1 cellular context compared by ENCODE assay signal in the genomic region with DNA sequence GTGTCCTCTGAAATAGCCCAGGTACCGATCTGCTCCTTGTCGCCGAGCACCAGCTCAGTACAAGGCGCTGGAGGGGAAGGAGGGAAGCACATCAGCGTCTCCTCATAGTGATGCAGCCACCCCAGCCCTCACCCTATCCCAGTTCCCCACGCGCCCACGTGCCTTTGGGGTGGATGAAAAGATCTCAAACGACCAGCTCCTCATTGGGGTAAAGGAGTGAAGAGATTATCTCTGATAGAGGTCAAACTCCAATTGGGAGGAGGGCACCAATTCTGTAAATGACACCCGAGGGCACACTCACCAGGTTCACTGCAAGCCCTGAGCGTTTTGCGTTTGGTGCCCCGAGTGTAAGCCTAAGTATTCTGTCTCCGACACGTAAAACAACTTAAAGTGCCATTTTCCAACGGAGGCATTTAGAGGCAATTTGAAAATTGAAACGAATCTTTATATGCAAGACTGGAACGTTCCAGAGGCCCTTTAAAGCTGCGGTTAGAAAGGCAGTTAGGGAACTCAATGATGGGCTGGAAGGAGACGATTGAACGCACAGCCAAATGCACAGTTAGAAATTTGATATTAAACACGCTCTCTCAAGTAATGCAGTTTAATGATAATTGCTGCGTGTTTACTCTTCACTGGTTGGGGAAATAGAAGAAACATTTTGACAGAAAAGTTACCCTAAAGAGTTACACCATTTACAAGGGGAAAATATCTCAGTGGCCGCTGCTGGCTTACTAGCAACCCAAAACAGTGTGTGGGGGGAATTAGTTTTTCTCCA.
TF ChIP-seq lines count a peak whose summit lies in the region.

No MANE protein-coding gene starts in this region.

TF ChIP-seq in GM23338, 12 proteins besides CTCF, POLR2A, EP300 and RAD21:
- TF ChIP-seq EZH2phosphoT487 (IDR thresholded peaks at IDR 0.05; ENCODE audit: unreplicated experiment) (peak; percentile 71), EZH2 (IDR thresholded peaks at IDR 0.05; ENCODE audit: low read depth, unreplicated experiment) (peak; percentile 97), CREB1 (CRISPR knock-in tag; IDR thresholded peaks at IDR 0.05; ENCODE audit: low read depth) (no peak), ZNF331 (CRISPR knock-in tag; IDR thresholded peaks at IDR 0.05; ENCODE audit: low read depth) (no peak), NANOG (IDR thresholded peaks at IDR 0.05; ENCODE audit: borderline replicate concordance) (no peak)
